ENCODE assay signal across 8 cellular contexts in genomic region chr22:23856721-23857605, GRCh38. TPM values are rescaled to one million over a fixed set of nuclear protein-coding genes. Genes with fewer than 3 reads are reported as not detected.
DNase-seq lines count a peak whose midpoint lies in the region; ATAC-seq and TF ChIP-seq lines count a peak whose summit lies in the region.

No MANE protein-coding gene starts in this region.

- H3K9me3 Mint-ChIP-seq in activated naive CD8-positive, alpha-beta T cell treated with anti-CD3 and anti-CD28 coated beads, Interleukin-2, amount 10 ng/mL, durations not matched to agents 7 days and 5 days, result no peaks in the 10 kb centered on the region

- H3K4me3 ChIP-seq in HFF-Myc (replicated peaks; ENCODE audit: low read depth, low read length), result peak overlapping the region; percentile 89
- peak overlapping the region; percentile 50 to 82 (median 70) for H3K4me3 ChIP-seq in heart right ventricle
- peak overlapping the region; percentile 74 for H3K4me3 ChIP-seq in trophoblast cell (ENCODE audit: low read depth, low read length)

- peak overlapping the region; percentile 75 for H3K9ac ChIP-seq in trophoblast cell (ENCODE audit: low read length)

- POLR2A ChIA-PET in activated naive CD8-positive, alpha-beta T cell treated with anti-CD3 and anti-CD28 coated beads, Interleukin-2, amount 10 ng/mL, durations not matched to agents 7 days and 5 days (lab: Charles Lee), result interaction anchor here (0.6 to 3.5 kb wide), 23 partner anchors 10 to 300 kb away, joined by 3 to 43 read pairs (median 5); partner anchors contain the start of genes C22orf15, CABIN1, CHCHD10 and MIF

- peak overlapping the region; percentile 54 for H3K18ac ChIP-seq in trophoblast cell (ENCODE audit: low read length)

- H2AK5ac ChIP-seq in trophoblast cell (ENCODE audit: low read length), result peak overlapping the region; percentile 50

- H3K4me3 Mint-ChIP-seq in activated naive CD8-positive, alpha-beta T cell treated with anti-CD3 and anti-CD28 coated beads, Interleukin-2, amount 10 ng/mL, durations not matched to agents 7 days and 5 days, result peak overlapping the region; percentile 81

- peaks cover 3% of the 10 kb centered on the region for H3K79me2 ChIP-seq in trophoblast cell (ENCODE audit: control insufficient read depth, insufficient read depth, low read length, poor library complexity)

- H3K27ac ChIP-seq in heart right ventricle, result peak overlapping the region; percentile 82 to 97 (median 94)
- H3K27ac ChIP-seq in trophoblast cell (ENCODE audit: low read depth, low read length), result peak overlapping the region; percentile 85

- peak overlapping the region; percentile 94 for H3K4me2 ChIP-seq in trophoblast cell (ENCODE audit: low read length)

- H2BK12ac ChIP-seq in trophoblast cell (ENCODE audit: low read length), result peak overlapping the region; percentile 16

- H3K4ac ChIP-seq in trophoblast cell (ENCODE audit: low read depth, low read length), result peak overlapping the region; percentile 68

- H3K36me3 ChIP-seq in heart right ventricle (no peaks in the 10 kb centered on the region), trophoblast cell (ENCODE audit: control insufficient read depth in 1 of 2, insufficient read depth in 2 of 2, low read length in 2 of 2) (no peaks in the 10 kb centered on the region)

- H2AFZ ChIP-seq in trophoblast cell (ENCODE audit: insufficient read depth, low read length, poor library complexity), result peak overlapping the region; percentile 91

- H3K27me3 ChIP-seq in heart right ventricle, result no peaks in the 10 kb centered on the region
- no peaks in the 10 kb centered on the region for H3K27me3 ChIP-seq in trophoblast cell (ENCODE audit: insufficient read depth, low read length)

- peak overlapping the region; percentile 90 for H3K27ac Mint-ChIP-seq in activated naive CD8-positive, alpha-beta T cell treated with anti-CD3 and anti-CD28 coated beads, Interleukin-2, amount 10 ng/mL, durations not matched to agents 7 days and 5 days

- no peaks in the 10 kb centered on the region for H3K36me3 Mint-ChIP-seq in activated naive CD8-positive, alpha-beta T cell treated with anti-CD3 and anti-CD28 coated beads, Interleukin-2, amount 10 ng/mL, durations not matched to agents 7 days and 5 days

- peaks cover 9% of the 10 kb centered on the region for H3K79me1 ChIP-seq in trophoblast cell (ENCODE audit: low read length)

- peak overlapping the region; percentile 61 for H2BK120ac ChIP-seq in trophoblast cell (ENCODE audit: insufficient read depth, low read length, poor library complexity)

- no peak overlapping the region for H3K23ac ChIP-seq in trophoblast cell (ENCODE audit: low read length)

- TF ChIP-seq CTCF in HFF-Myc (IDR thresholded peaks at IDR 0.05; ENCODE audit: low read depth, low read length, missing control alignments) (no peak), heart right ventricle (IDR thresholded peaks at IDR 0.05) (peak in 3 of 9 donors; percentile 8 to 14 (median 12))

- H3K4me1 ChIP-seq in heart right ventricle, result peaks cover 0 to 27% (median 15%) of the 10 kb centered on the region in 9 donors
- peaks cover 0 to 5% of the 10 kb centered on the region in 2 experiments for H3K4me1 ChIP-seq in trophoblast cell (ENCODE audit: control insufficient read depth in 1 of 2, insufficient read depth in 2 of 2, low read length in 2 of 2)

- peak overlapping the region; percentile 73 for H4K91ac ChIP-seq in trophoblast cell (ENCODE audit: low read depth, low read length)

- ATAC-seq in activated naive CD8-positive, alpha-beta T cell treated with anti-CD3 and anti-CD28 coated beads, Interleukin-2, amount 10 ng/mL, durations not matched to agents 7 days and 5 days (ENCODE audit: low read depth), result peak; percentile 46
- peak; percentile 41 to 79 (median 62) for ATAC-seq in heart right ventricle

- H3K4me1 Mint-ChIP-seq in activated naive CD8-positive, alpha-beta T cell treated with anti-CD3 and anti-CD28 coated beads, Interleukin-2, amount 10 ng/mL, durations not matched to agents 7 days and 5 days, result peaks cover 12% of the 10 kb centered on the region

- intact Hi-C loops in heart right ventricle (cut with DNase I), result loop anchor here in 3 of 10 donors (5.0 to 10.0 kb wide), 4 partner anchors 35 to 330 kb away; partner anchors contain the start of gene MIF (in 1 of the 3)

- WGBS in heart right ventricle, 2 donors, result 3 to 6% methylated on average over 54 to 58 of the region's 58 CpGs
- WGBS in trophoblast cell (ENCODE audit: extremely low coverage, insufficient coverage, insufficient read length), result no CpG with 5 or more reads among the region's 58 CpGs

- DNase-seq in stimulated activated CD4-positive, alpha-beta T cell treated with anti-CD3 and anti-CD28 coated beads, Interleukin-15, amount 100 ng/mL, for 24 hours, result peak; percentile 43
- no peak for DNase-seq in stimulated activated CD4-positive, alpha-beta T cell treated with anti-CD3 and anti-CD28 coated beads, Interleukin-4, amount 100 ng/mL, for 24 hours
- DNase-seq in HFF-Myc (ENCODE audit: extremely low read depth, low read depth), result no peak
- DNase-seq in MV-4-11 (lab: John Stamatoyannopoulos, UW), result peak; percentile 21
- DNase-seq in activated naive CD8-positive, alpha-beta T cell treated with anti-CD3 and anti-CD28 coated beads, Interleukin-2, amount 10 ng/mL, durations not matched to agents 7 days and 5 days, result peak; percentile 54
- DNase-seq in heart right ventricle, result peak; percentile 44 to 54
- peak; percentile 93 to 94 for DNase-seq in trophoblast cell
- no peak for DNase-seq in H4 (ENCODE audit: low spot score)

- H2BK5ac ChIP-seq in trophoblast cell (ENCODE audit: low read depth, low read length, poor library complexity), result peak overlapping the region; percentile 67

- H4K12ac ChIP-seq in trophoblast cell (ENCODE audit: low read depth, low read length), result peak overlapping the region; percentile 91

- H4K8ac ChIP-seq in trophoblast cell (ENCODE audit: low read depth, low read length), result peak overlapping the region; percentile 97

- peak overlapping the region; percentile 87 for H3K14ac ChIP-seq in trophoblast cell (ENCODE audit: low read length)

- peaks cover 12% of the 10 kb centered on the region for H3K27me3 Mint-ChIP-seq in activated naive CD8-positive, alpha-beta T cell treated with anti-CD3 and anti-CD28 coated beads, Interleukin-2, amount 10 ng/mL, durations not matched to agents 7 days and 5 days

- H3K9me3 ChIP-seq in heart right ventricle (no peaks in the 10 kb centered on the region), trophoblast cell (ENCODE audit: insufficient read depth, low read depth, low read length) (no peaks in the 10 kb centered on the region)

RNA-seq across cellular contexts. Expression of gene SLC2A11, which starts 0.7 kb away (rescaled TPM):
- 10 to 100 TPM; 10.0 to 12.1 TPM for total RNA-seq in activated naive CD8-positive, alpha-beta T cell treated with anti-CD3 and anti-CD28 coated beads, Interleukin-2, amount 10 ng/mL, durations not matched to agents 7 days and 5 days
- 10 to 100 TPM; 16.1 to 30.4 (median 21.2) TPM for total RNA-seq in heart right ventricle
- polyA plus RNA-seq in heart right ventricle, result 10 to 100 TPM in 1 of 2 donors, 1 to 10 TPM in 1; 8.3 to 42.1 TPM
- polyA plus RNA-seq in trophoblast cell (2013), result 13.0 and 13.3 TPM in 2 replicates
- total RNA-seq in H4 (2014; rRNA removed; shearing (Covaris generic)), result 3.2 and 4.6 TPM in 2 replicates

RNA-seq across cellular contexts. Expression of gene DERL3, which starts 18.2 kb away (rescaled TPM):
- 1 to 10 TPM; 9.6 to 9.9 TPM for total RNA-seq in activated naive CD8-positive, alpha-beta T cell treated with anti-CD3 and anti-CD28 coated beads, Interleukin-2, amount 10 ng/mL, durations not matched to agents 7 days and 5 days
- 1 to 10 TPM in 9 of 10 donors, under 1 TPM in 1; 0.91 to 5.1 (median 1.7) TPM for total RNA-seq in heart right ventricle
- polyA plus RNA-seq in heart right ventricle, result 10 to 100 TPM in 1 of 2 donors, 1 to 10 TPM in 1; 2.0 to 14.1 TPM
- polyA plus RNA-seq in trophoblast cell (2013), result 1.1 and 1.7 TPM in 2 replicates
- total RNA-seq in H4 (2014; rRNA removed; shearing (Covaris generic)), result 0.43 and 1.6 TPM in 2 replicates

RNA-seq across cellular contexts. Expression of gene MIF, which starts 37.2 kb away (rescaled TPM):
- 100 to 1,000 TPM; 776 to 848 TPM for total RNA-seq in activated naive CD8-positive, alpha-beta T cell treated with anti-CD3 and anti-CD28 coated beads, Interleukin-2, amount 10 ng/mL, durations not matched to agents 7 days and 5 days
- 100 to 1,000 TPM; 135 to 457 (median 225) TPM for total RNA-seq in heart right ventricle
- polyA plus RNA-seq in heart right ventricle, result 100 to 1,000 TPM; 474 to 634 TPM
- polyA plus RNA-seq in trophoblast cell (2013), result 949 and 965 TPM in 2 replicates
- total RNA-seq in H4 (2014; rRNA removed; shearing (Covaris generic)), result 311 and 336 TPM in 2 replicates

Comparison
In these comparisons a context has a peak if more than half of its experiments do, and no peak if none do; other contexts are left out.
1. DNase-seq: peak in stimulated activated CD4-positive, alpha-beta T cell treated with anti-CD3 and anti-CD28 coated beads, Interleukin-15, amount 100 ng/mL, for 24 hours (single experiment), MV-4-11 (single experiment), activated naive CD8-positive, alpha-beta T cell treated with anti-CD3 and anti-CD28 coated beads, Interleukin-2, amount 10 ng/mL, durations not matched to agents 7 days and 5 days (single experiment), heart right ventricle (2 of 2) and trophoblast cell (2 of 2); none in stimulated activated CD4-positive, alpha-beta T cell treated with anti-CD3 and anti-CD28 coated beads, Interleukin-4, amount 100 ng/mL, for 24 hours (single experiment), HFF-Myc (single experiment) and H4 (single experiment).
2. Peak in every context shown above with its lines, with median percentiles within 50 percentile points of each other: H3K4me3 ChIP-seq.